In the genomic region with DNA sequence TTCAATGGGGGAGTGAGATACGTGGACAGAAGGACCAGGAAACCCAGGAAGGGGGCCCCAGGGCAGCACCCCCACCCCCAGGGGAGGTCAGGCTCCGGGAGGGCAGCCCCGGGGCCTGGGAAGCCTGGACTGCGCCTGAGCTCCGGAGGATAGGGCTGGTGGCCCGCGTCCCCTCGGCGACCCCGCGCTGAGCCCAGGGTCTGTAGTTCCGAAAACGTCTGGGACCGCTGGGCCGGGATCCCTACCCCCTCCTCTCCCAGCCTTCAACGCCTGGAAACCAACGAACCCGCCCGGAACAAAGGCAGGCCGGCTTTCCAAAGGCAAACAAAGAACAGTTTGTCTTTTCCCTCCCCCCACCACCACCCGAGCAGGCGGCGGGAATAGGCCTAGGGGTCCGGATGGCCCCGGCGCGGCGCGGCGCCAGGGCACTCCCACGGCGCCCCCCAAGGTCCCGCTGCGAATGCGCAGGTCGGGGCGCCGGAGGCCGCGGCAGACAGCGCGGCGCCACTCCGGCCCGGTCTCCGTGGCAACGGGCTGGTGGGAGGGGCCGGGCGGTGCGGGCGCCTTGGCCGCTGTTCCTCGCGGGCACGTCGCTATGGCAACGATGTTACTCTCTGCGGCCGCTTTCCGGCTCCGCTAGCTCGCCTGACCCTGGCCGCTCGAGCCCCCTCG, we compare ENCODE assay signal across 8 cellular contexts. TPM values are rescaled to one million over a fixed set of nuclear protein-coding genes. Genes with fewer than 3 reads are reported as not detected.
DNase-seq lines count a peak whose midpoint lies in the region; ATAC-seq, FAIRE-seq and TF ChIP-seq lines count a peak whose summit lies in the region.

No MANE protein-coding gene starts in this region.

- H3K4me1 ChIP-seq in endocrine pancreas (ENCODE audit: control insufficient read depth, insufficient read depth, low read length) = peaks cover 3% of the 10 kb centered on the region
- peaks cover 3% of the 10 kb centered on the region for H3K4me1 ChIP-seq in mesendoderm (ENCODE audit: control insufficient read depth, low read depth, low read length)

- H3K27ac ChIP-seq in mesendoderm (ENCODE audit: low read depth, low read length) = peak overlapping the region; percentile 100

- peak overlapping the region; percentile 96 for H3K23ac ChIP-seq in mesendoderm (ENCODE audit: low read length)

- no peaks in the 10 kb centered on the region for H3K36me3 ChIP-seq in endocrine pancreas (ENCODE audit: control insufficient read depth, insufficient read depth, low read length)
- H3K36me3 ChIP-seq in mesendoderm (ENCODE audit: control insufficient read depth, insufficient read depth, low read length) = no peaks in the 10 kb centered on the region

- H3K4me3 ChIP-seq in endocrine pancreas (ENCODE audit: control insufficient read depth, insufficient read depth, low read length) = no peak overlapping the region
- no peak overlapping the region for H3K4me3 ChIP-seq in mesendoderm (ENCODE audit: low read length)

- H2BK15ac ChIP-seq in mesendoderm (replicated peaks; ENCODE audit: low read depth) = no peak overlapping the region

- peak overlapping the region; percentile 77 for H4K8ac ChIP-seq in mesendoderm (ENCODE audit: low read depth, low read length)

- TF ChIP-seq POLR2A in GM12891 (IDR thresholded peaks at IDR 0.05; ENCODE audit: low read depth, low read length) = no peak

- peak overlapping the region; percentile 100 for H3K4ac ChIP-seq in mesendoderm (ENCODE audit: low read depth, low read length)

- peak overlapping the region; percentile 98 for H3K56ac ChIP-seq in mesendoderm (ENCODE audit: low read length)

- no peaks in the 10 kb centered on the region for H3K27me3 ChIP-seq in endocrine pancreas (ENCODE audit: control insufficient read depth, insufficient read depth, low read length)
- no peaks in the 10 kb centered on the region for H3K27me3 ChIP-seq in mesendoderm (ENCODE audit: insufficient read depth, low read length, poor library complexity)

- H3K9me3 ChIP-seq in endocrine pancreas (ENCODE audit: control insufficient read depth, low read length) = no peaks in the 10 kb centered on the region

- H3K79me2 ChIP-seq in mesendoderm (ENCODE audit: control insufficient read depth, insufficient read depth, low read length) = no peaks in the 10 kb centered on the region

- H3K4me2 ChIP-seq in mesendoderm (ENCODE audit: low read length) = no peak overlapping the region

- no CpG with 5 or more reads among the region's 65 CpGs for WGBS in mesendoderm (ENCODE audit: extremely low coverage, insufficient coverage, low lambda C conversion rate)

- H2AK5ac ChIP-seq in mesendoderm (ENCODE audit: low read length) = peak overlapping the region; percentile 98

- peak overlapping the region; percentile 91 for H4K5ac ChIP-seq in mesendoderm (ENCODE audit: low read length)

- FAIRE-seq in GM12891 (lab: Jason Lieb, UNC) (peak; percentile 69), HTR-8/SVneo (lab: Jason Lieb, UNC) (no peak)

- H3K9ac ChIP-seq in endocrine pancreas (ENCODE audit: control insufficient read depth, insufficient read depth, low read length) = peak overlapping the region; percentile 63
- H3K9ac ChIP-seq in mesendoderm (ENCODE audit: low read length) = peak overlapping the region; percentile 86

- H2BK120ac ChIP-seq in mesendoderm (ENCODE audit: low read depth, low read length) = peak overlapping the region; percentile 100

- H2BK5ac ChIP-seq in mesendoderm (ENCODE audit: low read length) = peak overlapping the region; percentile 100

- no peaks in the 10 kb centered on the region for H3K79me1 ChIP-seq in mesendoderm (ENCODE audit: low read length)

- DNase-seq in GM12891 (ENCODE audit: insufficient read length, low spot score) (peak; percentile 95), HTR-8/SVneo (ENCODE audit: insufficient read length, low spot score) (peak; percentile 84), NOMO-1 (lab: John Stamatoyannopoulos, UW; ENCODE audit: unreplicated experiment in 2 of 2) (peak; percentile 82 to 89), mesendoderm (peak; percentile 98)
- DNase-seq in activated CD8-positive, alpha-beta memory T cell treated with anti-CD3 and anti-CD28 coated beads, Interleukin-2, amount 50 U/mL, for 24 hours (ENCODE audit: extremely low read depth) = peak; percentile 39
- DNase-seq in stimulated activated CD8-positive, alpha-beta memory T cell treated with anti-CD3 and anti-CD28 coated beads, Interleukin-15, amount 100 ng/mL, for 1 hour (ENCODE audit: low read depth) = peak; percentile 27

- H3K18ac ChIP-seq in mesendoderm (ENCODE audit: low read length) = peak overlapping the region; percentile 95

- no peak for ATAC-seq in GM18502 (IDR thresholded peaks at IDR 0.05; ENCODE audit: poor library complexity, unreplicated experiment)

TF ChIP-seq in GM12891, 5 proteins besides CTCF, POLR2A, EP300 and RAD21:
- TF ChIP-seq POLR2AphosphoS5 (IDR thresholded peaks at IDR 0.05; ENCODE audit: low read depth, low read length) = no peak
TF ChIP-seq in GM12891: peak in this region for 0.

RNA-seq across cellular contexts. Expression of a gene that starts 58.5 kb away (rescaled TPM):
- not detected for polyA plus RNA-seq in GM12891 (2012; ENCODE audit: low read depth, missing spikeins)
- not detected for polyA plus RNA-seq in mesendoderm (2013, experiment 1 of 2)
- polyA plus RNA-seq in mesendoderm (2013, experiment 2 of 2) = not detected

Comparison
In these comparisons a context has a peak if more than half of its experiments do, and no peak if none do; other contexts are left out.
1. DNase-seq: peak in every context shown above with its lines; median percentile 98 in mesendoderm; 95 in GM12891; 86 in NOMO-1; 84 in HTR-8/SVneo; 39 in activated CD8-positive, alpha-beta memory T cell treated with anti-CD3 and anti-CD28 coated beads, Interleukin-2, amount 50 U/mL, for 24 hours; 27 in stimulated activated CD8-positive, alpha-beta memory T cell treated with anti-CD3 and anti-CD28 coated beads, Interleukin-15, amount 100 ng/mL, for 1 hour.